ENCODE assay signal across 12 cellular contexts in the genomic region with DNA sequence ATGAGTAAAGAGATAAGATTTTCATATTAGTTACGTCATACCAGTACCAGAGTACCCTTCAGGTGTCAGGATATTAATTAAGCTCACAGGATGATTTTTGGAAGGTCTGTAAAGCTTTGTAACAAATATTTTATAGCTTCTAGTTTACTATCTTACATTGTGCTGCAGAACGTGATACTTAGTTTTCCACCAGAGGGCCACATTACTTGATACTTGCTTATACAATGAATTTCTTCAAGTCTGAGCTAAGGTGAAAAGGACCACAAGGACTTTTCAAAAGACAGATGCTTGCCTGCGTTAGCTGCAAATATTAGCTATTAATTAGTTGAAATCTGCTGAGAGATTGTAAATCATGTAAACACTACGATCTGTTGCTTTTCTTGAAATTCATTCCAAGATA. TPM values are rescaled to one million over a fixed set of nuclear protein-coding genes. Genes with fewer than 3 reads are reported as not detected.
DNase-seq lines count a peak whose midpoint lies in the region; ATAC-seq and TF ChIP-seq lines count a peak whose summit lies in the region.
"Had no signal": no experiment of that assay in that cellular context is flagged by ENCODE, and none has a peak within 500 bp of the region (broad histone marks: within the 10 kb centered on the region; RNA-seq: fewer than 3 reads in every experiment).

No MANE protein-coding gene starts in this region.

- ATAC-seq in psoas muscle (peak in 3 of 4 donors; percentile 51 to 61 (median 56)), HG03378 (IDR thresholded peaks at IDR 0.05; ENCODE audit: unreplicated experiment) (no peak), HG02610 (IDR thresholded peaks at IDR 0.05; ENCODE audit: unreplicated experiment) (no peak)

- TF ChIP-seq POLR2A in lower leg skin (IDR thresholded peaks at IDR 0.05), result no peak

- no peak overlapping the region for H3K27ac ChIP-seq in psoas muscle
- H3K27ac ChIP-seq: neutrophil had no signal

- WGBS in psoas muscle, 3 donors, result 59 to 71% (median 60%) methylated on average over 4 of the region's 4 CpGs
- WGBS in lower leg skin, 2 donors, result 51 to 58% methylated on average over 4 of the region's 4 CpGs

- peaks cover 44% of the 10 kb centered on the region for H3K4me1 ChIP-seq in psoas muscle

- H3K9me3 ChIP-seq in psoas muscle, result no peaks in the 10 kb centered on the region
- H3K9me3 ChIP-seq: neutrophil had no signal

- no peaks in the 10 kb centered on the region for H3K36me3 ChIP-seq in psoas muscle (ENCODE audit: insufficient read depth in 1 of 2, low read depth in 1 of 2)
- H3K36me3 ChIP-seq: neutrophil had no signal

- H3K4me3 ChIP-seq in psoas muscle, result no peak overlapping the region
- no peak overlapping the region for H3K4me3 ChIP-seq in lower leg skin (ENCODE audit: low read depth, poor library complexity, severe bottlenecking)

- no peaks in the 10 kb centered on the region for H3K27me3 ChIP-seq in psoas muscle (ENCODE audit: insufficient read depth in 3 of 3, low read length in 2 of 3)
- H3K27me3 ChIP-seq: neutrophil had no signal

- DNase-seq in NCI-H1105 treated with DMSO at 0.1 percent for 48 hours (lab: John Stamatoyannopoulos, UW) (peak; percentile 45), NCI-H1105 (lab: John Stamatoyannopoulos, UW) (no peak), NCI-H460 (ENCODE audit: extremely low read depth, low read depth) (peak; percentile 16), dermis blood vessel endothelial cell (peak; percentile 51), psoas muscle (no peak), lower leg skin (ENCODE audit: low spot score in 2 of 2) (no peak)
- DNase-seq: activated CD4-positive, alpha-beta T cell treated with anti-CD3 and anti-CD28 coated beads for 48 hours; Karpas-422; stimulated activated naive CD4-positive, alpha-beta T cell had no signal

- intact Hi-C loops in psoas muscle (cut with DNase I), result no loop called here
- intact Hi-C loops in lower leg skin (cut with DNase I; ENCODE audit: low total_unique reads), result no loop called here

- TF ChIP-seq CTCF in psoas muscle (IDR thresholded peaks at IDR 0.05) (peak; percentile 36), lower leg skin (IDR thresholded peaks at IDR 0.05) (no peak)

RNA-seq across cellular contexts. Expression of a gene that starts 12.2 kb away (rescaled TPM):
- total RNA-seq in NCI-H460 (2014; rRNA removed; shearing (Covaris generic)), result not detected in 2 replicates
- polyA plus RNA-seq in NCI-H460 (2014; cell fraction: nucleus; rRNA removed), result not detected in 2 replicates
- total RNA-seq in dermis blood vessel endothelial cell, result 3.7 and 11.4 TPM in 2 replicates
- 1 to 10 TPM; 5.1 to 6.7 (median 6.2) TPM for total RNA-seq in psoas muscle
- polyA plus RNA-seq in psoas muscle, result 1 to 10 TPM in 2 of 3 donors, under 1 TPM in 1; 0.35 to 4.3 (median 2.8) TPM
- total RNA-seq in lower leg skin, result 10 to 100 TPM; 11.9 to 23.6 (median 18.8) TPM

Comparison
In these comparisons a context has a peak if more than half of its experiments do, and no peak if none do; other contexts are left out.
1. DNase-seq: peak in NCI-H1105 treated with DMSO at 0.1 percent for 48 hours (single experiment), NCI-H460 (single experiment) and dermis blood vessel endothelial cell (single experiment); none in NCI-H1105 (single experiment), psoas muscle (0 of 2) and lower leg skin (0 of 2).
2. ATAC-seq: peak in psoas muscle (3 of 4); none in HG03378 (single experiment) and HG02610 (single experiment).